Comparison of ENCODE assay signal across 29 cellular contexts in genomic region chr18:10495936-10496335, GRCh38. TPM values are rescaled to one million over a fixed set of nuclear protein-coding genes. Genes with fewer than 3 reads are reported as not detected.
"Had no signal": no experiment of that assay in that cellular context is flagged by ENCODE, and none has a peak within 500 bp of the region (broad histone marks: within the 10 kb centered on the region; RNA-seq: fewer than 3 reads in every experiment).

No MANE protein-coding gene starts in this region.

- H3K27ac Mint-ChIP-seq: activated CD4-positive, alpha-beta T cell treated with anti-CD3 and anti-CD28 coated beads, Interleukin-2, amount 10 ng/mL, durations not matched to agents 24 days and 14 days; activated CD8-positive, alpha-beta T cell treated with anti-CD3 and anti-CD28 coated beads for 36 hours; activated naive CD4-positive, alpha-beta T cell treated with anti-CD3 and anti-CD28 coated beads, Interleukin-2, amount 50 U/mL, for 24 hours; activated naive CD8-positive, alpha-beta T cell treated with anti-CD3 and anti-CD28 coated beads, Interleukin-2, amount 10 ng/mL, durations not matched to agents 7 days and 5 days; activated T-cell treated with anti-CD3 and anti-CD28 coated beads, Interleukin-2, amount 50 U/mL, for 24 hours; activated T-helper 2 cell treated with anti-CD3 and anti-CD28 coated beads, Interferon-gamma antibody, Interleukin-2, Interleukin-4, amounts not matched to agents 10 μg/mL and 5 μg/mL and 100 μg/mL, durations not matched to agents 14 hours and 24 hours and 36 hours; brain; T-helper 1 cell treated with Interleukin-12 subunit alpha and Interleukin-12 subunit beta and Interleukin-4 antibody, amounts not matched to agents 30 μg/mL and 1 μg/mL, for 36 hours; T-helper 2 cell treated with Interferon-gamma antibody and Interleukin-4, amounts not matched to agents 5 μg/mL and 100 μg/mL, for 36 hours had no signal

- H3K27me3 Mint-ChIP-seq: activated CD8-positive, alpha-beta T cell treated with anti-CD3 and anti-CD28 coated beads for 36 hours; activated naive CD4-positive, alpha-beta T cell treated with anti-CD3 and anti-CD28 coated beads, Interleukin-2, amount 50 U/mL, for 24 hours; brain had no signal

- H3K9me3 Mint-ChIP-seq: activated CD8-positive, alpha-beta T cell treated with anti-CD3 and anti-CD28 coated beads for 36 hours; brain; T-helper 1 cell treated with Interleukin-12 subunit alpha and Interleukin-12 subunit beta and Interleukin-4 antibody, amounts not matched to agents 30 μg/mL and 1 μg/mL, for 36 hours; T-helper 2 cell treated with Interferon-gamma antibody and Interleukin-4, amounts not matched to agents 5 μg/mL and 100 μg/mL, for 36 hours had no signal

- H3K4me1 Mint-ChIP-seq: brain had no signal

- H3K36me3 Mint-ChIP-seq: activated naive CD4-positive, alpha-beta T cell treated with anti-CD3 and anti-CD28 coated beads, Interleukin-2, amount 50 U/mL, for 24 hours; activated naive CD8-positive, alpha-beta T cell treated with anti-CD3 and anti-CD28 coated beads, Interleukin-2, amount 10 ng/mL, durations not matched to agents 7 days and 5 days; brain had no signal

- DNase-seq: activated CD4-positive, alpha-beta T cell treated with anti-CD3 and anti-CD28 coated beads, Interleukin-2, amount 10 ng/mL, durations not matched to agents 24 days and 14 days; activated CD4-positive, alpha-beta T cell treated with anti-CD3 and anti-CD28 coated beads, Interleukin-2, amount 50 U/mL, for 4 hours; activated CD8-positive, alpha-beta T cell treated with anti-CD3 and anti-CD28 coated beads for 36 hours; activated gamma-delta T cell; activated naive CD4-positive, alpha-beta T cell treated with Interleukin-2 at 50 U/mL for 16 hours; activated naive CD8-positive, alpha-beta T cell treated with anti-CD3 and anti-CD28 coated beads, Interleukin-2, amount 10 ng/mL, durations not matched to agents 7 days and 5 days; activated T-cell treated with anti-CD3 and anti-CD28 coated beads, Interleukin-2, amount 50 U/mL, for 24 hours; caudate nucleus; cerebellar nuclear complex; Kasumi-1; NCI-H1092 treated with DMSO at 0.1 percent for 48 hours; NCI-H1417; NCI-H146; NCI-H187; NCI-H2029 treated with DMSO at 0.1 percent for 48 hours; NCI-H2171 treated with DMSO at 0.1 percent for 48 hours; NCI-H345; NCI-H524 treated with DMSO at 0.1 percent for 48 hours; RPMI8226; SHP77 treated with DMSO at 0.1 percent for 48 hours; SK-N-SH had no signal

- ATAC-seq: activated CD8-positive, alpha-beta T cell treated with anti-CD3 and anti-CD28 coated beads for 36 hours; Panc1 had no signal

- H3K4me3 Mint-ChIP-seq: activated CD4-positive, alpha-beta T cell treated with anti-CD3 and anti-CD28 coated beads, Interleukin-2, amount 10 ng/mL, durations not matched to agents 24 days and 14 days; activated CD8-positive, alpha-beta T cell treated with anti-CD3 and anti-CD28 coated beads for 36 hours; activated naive CD4-positive, alpha-beta T cell treated with anti-CD3 and anti-CD28 coated beads, Interleukin-2, amount 50 U/mL, for 24 hours; activated naive CD8-positive, alpha-beta T cell treated with anti-CD3 and anti-CD28 coated beads, Interleukin-2, amount 10 ng/mL, durations not matched to agents 7 days and 5 days; activated T-cell treated with anti-CD3 and anti-CD28 coated beads, Interleukin-2, amount 50 U/mL, for 24 hours; brain; T-helper 1 cell treated with Interleukin-12 subunit alpha and Interleukin-12 subunit beta and Interleukin-4 antibody, amounts not matched to agents 30 μg/mL and 1 μg/mL, for 36 hours; T-helper 2 cell treated with Interferon-gamma antibody and Interleukin-4, amounts not matched to agents 5 μg/mL and 100 μg/mL, for 36 hours had no signal

- H3K4me3 ChIP-seq: SJSA1 had no signal

RNA-seq across cellular contexts. Expression of gene APCDD1, which starts 41.5 kb away (rescaled TPM):
- total RNA-seq: activated CD4-positive, alpha-beta T cell treated with anti-CD3 and anti-CD28 coated beads, Interleukin-2, amount 10 ng/mL, durations not matched to agents 24 days and 14 days; activated CD8-positive, alpha-beta T cell treated with anti-CD3 and anti-CD28 coated beads for 36 hours; activated naive CD8-positive, alpha-beta T cell treated with anti-CD3 and anti-CD28 coated beads, Interleukin-2, amount 10 ng/mL, durations not matched to agents 7 days and 5 days; activated T-helper 2 cell treated with anti-CD3 and anti-CD28 coated beads, Interferon-gamma antibody, Interleukin-2, Interleukin-4, amounts not matched to agents 10 μg/mL and 5 μg/mL and 100 μg/mL, durations not matched to agents 14 hours and 24 hours and 36 hours; NCI-H460; SJSA1 had no signal
